Comparison of ENCODE assay signal across 8 cellular contexts in genomic region chr10:14604181-14605142, GRCh38.
DNase-seq lines count a peak whose midpoint lies in the region; ATAC-seq, FAIRE-seq and TF ChIP-seq lines count a peak whose summit lies in the region.

No MANE protein-coding gene starts in this region.

- no peaks in the 10 kb centered on the region for H3K9me3 Mint-ChIP-seq in activated naive CD4-positive, alpha-beta T cell treated with anti-CD3 and anti-CD28 coated beads for 36 hours
- no peaks in the 10 kb centered on the region for H3K9me3 Mint-ChIP-seq in neural progenitor cell

- peak overlapping the region; percentile 95 for H3K4me2 ChIP-seq in neural progenitor cell

- peaks cover 21% of the 10 kb centered on the region for H3K27me3 ChIP-seq in neural progenitor cell

- peak overlapping the region; percentile 94 for H3K27ac Mint-ChIP-seq in activated naive CD4-positive, alpha-beta T cell treated with anti-CD3 and anti-CD28 coated beads for 36 hours
- peak overlapping the region; percentile 76 for H3K27ac Mint-ChIP-seq in neural progenitor cell

- H3K4me1 ChIP-seq in neural progenitor cell, result peaks cover 16% of the 10 kb centered on the region

- intact Hi-C loops in activated naive CD4-positive, alpha-beta T cell treated with anti-CD3 and anti-CD28 coated beads for 36 hours (cut with micrococcal nuclease), result loop anchor here (1.0 to 10.0 kb wide), 17 partner anchors 16 to 564 kb away; partner anchors contain the start of genes CDNF, DCLRE1C, HSPA14 and MSANTD7

- ATAC-seq in GM19372 (IDR thresholded peaks at IDR 0.05; ENCODE audit: low read depth, unreplicated experiment) (peak; percentile 52), HG03521 (IDR thresholded peaks at IDR 0.05; ENCODE audit: unreplicated experiment) (peak; percentile 52)

- H3K36me3 ChIP-seq in neural progenitor cell, result no peaks in the 10 kb centered on the region

- DNase-seq in CD1c-positive myeloid dendritic cell (ENCODE audit: extremely low spot score), result peak; percentile 94
- DNase-seq in RKO (ENCODE audit: low spot score), result peak; percentile 80
- peak; percentile 66 for DNase-seq in activated naive CD4-positive, alpha-beta T cell treated with anti-CD3 and anti-CD28 coated beads for 36 hours
- peak; percentile 88 to 92 for DNase-seq in frontal cortex (ENCODE audit: low spot score in 2 of 2)
- DNase-seq in neural progenitor cell (ENCODE audit: low spot score), result peak; percentile 91
- peak; percentile 82 for DNase-seq in superior temporal gyrus (ENCODE audit: extremely low spot score)

- TF ChIP-seq CTCF in neural progenitor cell (IDR thresholded peaks at IDR 0.05), result no peak

- H3K4me1 Mint-ChIP-seq in activated naive CD4-positive, alpha-beta T cell treated with anti-CD3 and anti-CD28 coated beads for 36 hours (ENCODE audit: low read depth), result peaks cover 63% of the 10 kb centered on the region
- peaks cover 33% of the 10 kb centered on the region for H3K4me1 Mint-ChIP-seq in neural progenitor cell

- no peaks in the 10 kb centered on the region for H3K27me3 Mint-ChIP-seq in activated naive CD4-positive, alpha-beta T cell treated with anti-CD3 and anti-CD28 coated beads for 36 hours (ENCODE audit: low read depth)
- H3K27me3 Mint-ChIP-seq in neural progenitor cell (ENCODE audit: insufficient read depth, low read depth), result peaks cover 11% of the 10 kb centered on the region

- H3K9ac ChIP-seq in neural progenitor cell, result no peak overlapping the region

- H3K4me3 ChIP-seq in neural progenitor cell, result peak overlapping the region; percentile 86

- peak overlapping the region; percentile 95 for H2AFZ ChIP-seq in neural progenitor cell (replicated peaks)

- peaks cover 22% of the 10 kb centered on the region for H3F3A ChIP-seq in neural progenitor cell (ENCODE audit: low read depth)

- peaks cover 30% of the 10 kb centered on the region for H4K20me1 ChIP-seq in neural progenitor cell (ENCODE audit: low read depth)

- CTCF ChIA-PET in activated naive CD4-positive, alpha-beta T cell treated with anti-CD3 and anti-CD28 coated beads for 36 hours (lab: Charles Lee), result interaction anchor here (0.5 to 1.1 kb wide), 3 partner anchors 44 to 233 kb away, joined by 3 to 4 read pairs (median 3); partner anchors contain the start of genes CDNF, HSPA14 and MSANTD7

- peak overlapping the region; percentile 87 for H3K4me3 Mint-ChIP-seq in activated naive CD4-positive, alpha-beta T cell treated with anti-CD3 and anti-CD28 coated beads for 36 hours
- peak overlapping the region; percentile 90 for H3K4me3 Mint-ChIP-seq in neural progenitor cell

- no peak overlapping the region for H3K27ac ChIP-seq in neural progenitor cell

- H3K9me3 ChIP-seq in neural progenitor cell (ENCODE audit: low read depth), result no peaks in the 10 kb centered on the region

- peaks cover 34% of the 10 kb centered on the region for H3K36me3 Mint-ChIP-seq in activated naive CD4-positive, alpha-beta T cell treated with anti-CD3 and anti-CD28 coated beads for 36 hours (ENCODE audit: low read depth)
- H3K36me3 Mint-ChIP-seq in neural progenitor cell, result peaks cover 17% of the 10 kb centered on the region

- no peak for FAIRE-seq in frontal cortex (lab: Jason Lieb, UNC)

- peaks cover 37% of the 10 kb centered on the region for H3K79me2 ChIP-seq in neural progenitor cell (ENCODE audit: low read depth)
